28 cellular contexts compared by ENCODE assay signal in the genomic region with DNA sequence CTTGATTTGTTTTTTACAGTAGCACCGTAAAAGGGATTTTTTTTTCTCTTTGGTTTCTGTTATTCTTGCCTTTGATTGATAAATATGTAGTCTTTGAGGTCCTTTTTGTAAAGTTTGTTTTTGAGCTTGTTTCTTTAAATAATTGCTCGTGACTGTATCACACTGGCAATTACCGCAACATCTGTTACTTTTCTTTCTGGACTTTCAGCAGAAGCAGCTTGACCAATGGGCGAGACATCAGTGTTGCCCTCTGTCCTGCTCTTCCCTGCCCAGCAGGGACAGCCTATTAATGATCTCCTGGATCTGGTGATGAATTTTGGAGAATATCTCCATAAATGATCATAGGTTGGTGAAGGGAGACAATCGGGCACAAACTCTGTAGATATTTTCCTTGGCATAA.
"Had no signal": no experiment of that assay in that cellular context is flagged by ENCODE, and none has a peak within 500 bp of the region (broad histone marks: within the 10 kb centered on the region; RNA-seq: fewer than 3 reads in every experiment).

No MANE protein-coding gene starts in this region.

- DNase-seq: activated CD4-positive, alpha-beta T cell treated with anti-CD3 and anti-CD28 coated beads, Interleukin-2, amount 10 ng/mL, durations not matched to agents 24 days and 14 days; activated CD4-positive, alpha-beta T cell treated with anti-CD3 and anti-CD28 coated beads, Interleukin-2, amount 50 U/mL, for 48 hours; activated CD8-positive, alpha-beta memory T cell treated with anti-CD3 and anti-CD28 coated beads, Interleukin-2, amount 50 U/mL, for 4 hours; activated CD8-positive, alpha-beta T cell treated with anti-CD3 and anti-CD28 coated beads, Interleukin-2, amount 10 ng/mL, durations not matched to agents 7 days and 5 days; activated gamma-delta T cell treated with Interleukin-2 at 50 U/mL for 16 hours; activated naive CD4-positive, alpha-beta T cell treated with anti-CD3 and anti-CD28 coated beads for 36 hours; activated T-cell treated with anti-CD3 and anti-CD28 coated beads for 4 hours; activated T-cell treated with anti-CD3 and anti-CD28 coated beads, Interleukin-2, amount 50 U/mL, for 4 hours; adrenal gland; body of pancreas; NCI-H1105; NCI-H1417 treated with DMSO at 0.1 percent for 48 hours; NCI-H187 treated with DMSO at 0.1 percent for 48 hours; NCI-H2081; NCI-H2227 treated with DMSO at 0.1 percent for 48 hours; NCI-H446; NCI-H510A treated with DMSO at 0.1 percent for 48 hours; NCI-H526 treated with DMSO at 0.1 percent for 48 hours; NK-92 treated with Interleukin-12 subunit alpha and Interleukin-12 subunit beta, amount 100 ng/mL, for 24 hours; Right ventricle myocardium superior; SK-N-SH had no signal

- H3K9me2 ChIP-seq: SK-N-SH had no signal

- H3K27ac Mint-ChIP-seq: activated CD4-positive, alpha-beta T cell treated with anti-CD3 and anti-CD28 coated beads, Interleukin-2, amount 10 ng/mL, durations not matched to agents 24 days and 14 days; activated CD8-positive, alpha-beta T cell treated with anti-CD3 and anti-CD28 coated beads, Interleukin-2, amount 10 ng/mL, durations not matched to agents 7 days and 5 days; activated naive CD4-positive, alpha-beta T cell treated with anti-CD3 and anti-CD28 coated beads for 36 hours; activated naive CD4-positive, alpha-beta T cell treated with anti-CD3 and anti-CD28 coated beads, Interleukin-2, amount 50 U/mL, for 72 hours; activated T-helper 1 cell treated with anti-CD3 and anti-CD28 coated beads, Interleukin-12 subunit alpha, Interleukin-12 subunit beta, Interleukin-2, Interleukin-4 antibody, amounts not matched to agents 30 ng/mL and 10 ng/mL and 1 ng/mL, durations not matched to agents 14 hours and 24 hours and 36 hours; T-helper 1 cell treated with Interleukin-12 subunit alpha and Interleukin-12 subunit beta and Interleukin-4 antibody, amounts not matched to agents 30 μg/mL and 1 μg/mL, for 36 hours; T-helper 2 cell treated with Interferon-gamma antibody and Interleukin-4, amounts not matched to agents 5 μg/mL and 100 μg/mL, for 36 hours had no signal

- H3K4me3 Mint-ChIP-seq: activated CD4-positive, alpha-beta T cell treated with anti-CD3 and anti-CD28 coated beads, Interleukin-2, amount 10 ng/mL, durations not matched to agents 24 days and 14 days; activated CD8-positive, alpha-beta T cell treated with anti-CD3 and anti-CD28 coated beads, Interleukin-2, amount 10 ng/mL, durations not matched to agents 7 days and 5 days; activated naive CD4-positive, alpha-beta T cell treated with anti-CD3 and anti-CD28 coated beads for 36 hours; activated T-cell treated with anti-CD3 and anti-CD28 coated beads, Interleukin-2, amount 50 U/mL, for 4 hours; activated T-helper 1 cell treated with anti-CD3 and anti-CD28 coated beads, Interleukin-12 subunit alpha, Interleukin-12 subunit beta, Interleukin-2, Interleukin-4 antibody, amounts not matched to agents 30 ng/mL and 10 ng/mL and 1 ng/mL, durations not matched to agents 14 hours and 24 hours and 36 hours; T-helper 1 cell treated with Interleukin-12 subunit alpha and Interleukin-12 subunit beta and Interleukin-4 antibody, amounts not matched to agents 30 μg/mL and 1 μg/mL, for 36 hours; T-helper 2 cell treated with Interferon-gamma antibody and Interleukin-4, amounts not matched to agents 5 μg/mL and 100 μg/mL, for 36 hours had no signal

- H3K4me3 ChIP-seq: adrenal gland, body of pancreas, breast epithelium, K562, SJSA1 had no signal

- H3K9ac ChIP-seq: SK-N-SH had no signal

- ATAC-seq: activated CD8-positive, alpha-beta T cell treated with anti-CD3 and anti-CD28 coated beads, Interleukin-2, amount 10 ng/mL, durations not matched to agents 7 days and 5 days; activated naive CD4-positive, alpha-beta T cell treated with anti-CD3 and anti-CD28 coated beads, Interleukin-2, amount 50 U/mL, for 72 hours; activated T-cell treated with anti-CD3 and anti-CD28 coated beads, Interleukin-2, amount 50 U/mL, for 4 hours; body of pancreas; K562 had no signal

- H3K36me3 Mint-ChIP-seq: activated naive CD4-positive, alpha-beta T cell treated with anti-CD3 and anti-CD28 coated beads, Interleukin-2, amount 50 U/mL, for 72 hours had no signal

- H3K27ac ChIP-seq: adrenal gland, body of pancreas, breast epithelium, SJSA1 had no signal

- H3K4me1 ChIP-seq: adrenal gland, body of pancreas, breast epithelium, SJSA1 had no signal

- H3K9me3 ChIP-seq: body of pancreas, breast epithelium, SJSA1, SK-N-SH had no signal

- H3K36me3 ChIP-seq: adrenal gland, breast epithelium, SJSA1 had no signal

- H3K27me3 Mint-ChIP-seq: activated CD4-positive, alpha-beta T cell treated with anti-CD3 and anti-CD28 coated beads, Interleukin-2, amount 10 ng/mL, durations not matched to agents 24 days and 14 days had no signal

- H3K4me2 ChIP-seq: SK-N-SH had no signal

- H3K9me3 Mint-ChIP-seq: activated CD4-positive, alpha-beta T cell treated with anti-CD3 and anti-CD28 coated beads, Interleukin-2, amount 10 ng/mL, durations not matched to agents 24 days and 14 days; activated naive CD4-positive, alpha-beta T cell treated with anti-CD3 and anti-CD28 coated beads for 36 hours; activated naive CD4-positive, alpha-beta T cell treated with anti-CD3 and anti-CD28 coated beads, Interleukin-2, amount 50 U/mL, for 72 hours; activated T-cell treated with anti-CD3 and anti-CD28 coated beads, Interleukin-2, amount 50 U/mL, for 4 hours; activated T-helper 1 cell treated with anti-CD3 and anti-CD28 coated beads, Interleukin-12 subunit alpha, Interleukin-12 subunit beta, Interleukin-2, Interleukin-4 antibody, amounts not matched to agents 30 ng/mL and 10 ng/mL and 1 ng/mL, durations not matched to agents 14 hours and 24 hours and 36 hours; T-helper 1 cell treated with Interleukin-12 subunit alpha and Interleukin-12 subunit beta and Interleukin-4 antibody, amounts not matched to agents 30 μg/mL and 1 μg/mL, for 36 hours; T-helper 2 cell treated with Interferon-gamma antibody and Interleukin-4, amounts not matched to agents 5 μg/mL and 100 μg/mL, for 36 hours had no signal

- H3K4me1 Mint-ChIP-seq: activated CD4-positive, alpha-beta T cell treated with anti-CD3 and anti-CD28 coated beads, Interleukin-2, amount 10 ng/mL, durations not matched to agents 24 days and 14 days had no signal

- H3K27me3 ChIP-seq: adrenal gland, body of pancreas, breast epithelium, SJSA1 had no signal
